ENCODE assay signal across 8 cellular contexts in the genomic region with DNA sequence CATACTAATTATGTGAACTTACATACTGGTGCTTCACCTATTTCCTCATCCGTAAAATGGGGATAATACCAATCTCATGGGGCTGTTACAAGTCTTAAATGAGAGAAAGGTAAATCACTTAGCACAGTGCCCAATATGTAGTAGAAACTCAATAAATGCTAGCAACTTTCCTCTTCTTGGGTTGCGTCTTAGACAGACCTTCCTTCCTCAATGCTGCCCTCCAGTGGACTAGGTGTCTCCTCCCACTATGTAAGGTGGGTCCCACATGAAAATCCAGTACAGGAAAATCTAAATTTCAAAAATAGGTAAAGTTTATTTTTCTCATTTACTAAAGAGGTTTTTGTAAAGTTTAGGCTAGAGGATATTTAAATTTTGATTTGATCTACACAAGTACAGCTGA. TPM values are rescaled to one million over a fixed set of nuclear protein-coding genes. Genes with fewer than 3 reads are reported as not detected.
A peak's percentile ranks its signal among the peaks of the same experiment; 100 is the strongest.
DNase-seq lines count a peak whose midpoint lies in the region; ATAC-seq and TF ChIP-seq lines count a peak whose summit lies in the region.

No MANE protein-coding gene starts in this region.

- no peak for TF ChIP-seq EP300 in upper lobe of left lung (IDR thresholded peaks at IDR 0.05)

- TF ChIP-seq CTCF in lower lobe of right lung (IDR thresholded peaks at IDR 0.05) (peak; percentile 54), upper lobe of left lung (IDR thresholded peaks at IDR 0.05) (peak; percentile 29 to 52 (median 40))

- H3K27ac ChIP-seq in lower lobe of right lung (no peak overlapping the region), upper lobe of left lung (no peak overlapping the region)

- H3K36me3 ChIP-seq in lower lobe of right lung (no peaks in the 10 kb centered on the region), upper lobe of left lung (peaks cover 0 to 8% (median 2%) of the 10 kb centered on the region in 4 donors)

- ATAC-seq in HG02885 (IDR thresholded peaks at IDR 0.05; ENCODE audit: poor library complexity, unreplicated experiment) (peak; percentile 68), lower lobe of right lung (peak; percentile 67 to 77), upper lobe of left lung (ENCODE audit: low FRiP score in 2 of 2) (peak in 1 of 2 donors; percentile 53), GM19452 (IDR thresholded peaks at IDR 0.05; ENCODE audit: unreplicated experiment) (no peak)

- H3K9me3 ChIP-seq in lower lobe of right lung = no peaks in the 10 kb centered on the region
- H3K9me3 ChIP-seq in upper lobe of left lung = no peaks in the 10 kb centered on the region

- H3K27me3 ChIP-seq in lower lobe of right lung (ENCODE audit: low read depth) (no peaks in the 10 kb centered on the region), upper lobe of left lung (no peaks in the 10 kb centered on the region)

- intact Hi-C loops in lower lobe of right lung (cut with DNase I) = no loop called here

- no peak for TF ChIP-seq POLR2A in upper lobe of left lung (IDR thresholded peaks at IDR 0.05)

- H3K4me1 ChIP-seq in lower lobe of right lung (no peaks in the 10 kb centered on the region), upper lobe of left lung (no peaks in the 10 kb centered on the region)

- WGBS in upper lobe of left lung, 2 donors = 42 to 66% methylated on average over 2 of the region's 2 CpGs

- in situ Hi-C loops in SK-MEL-5 (cut with HindIII; ENCODE audit: low pct_unique_long_range_greater_than_20kb, low sequenced_read_pairs) = no loop called here

- DNase-seq in SIG-M5 treated with dmso at 0.1 percent for 504 hours (lab: John Stamatoyannopoulos, UW; ENCODE audit: unreplicated experiment) (peak; percentile 22), SIG-M5 (lab: John Stamatoyannopoulos, UW) (no peak), SK-MEL-5 (ENCODE audit: low read depth, low spot score) (peak; percentile 57), astrocyte of the hippocampus (ENCODE audit: low read depth, low spot score) (peak; percentile 51), lower lobe of right lung (no peak), upper lobe of left lung (peak in 1 of 2 donors; percentile 26)

- H3K4me3 ChIP-seq in lower lobe of right lung (no peak overlapping the region), upper lobe of left lung (no peak overlapping the region)

RNA-seq across cellular contexts. Expression of a gene that starts 20.6 kb away (rescaled TPM):
- 26.8 and 27.4 TPM in 2 replicates for total RNA-seq in SK-MEL-5 (2014; rRNA removed; shearing (Covaris generic))
- polyA plus RNA-seq in SK-MEL-5 (2015; cell fraction: cytosol; rRNA removed) = 25.5 and 36.1 TPM in 2 replicates
- 11.8 and 13.3 TPM in 2 replicates for polyA plus RNA-seq in SK-MEL-5 (2015; cell fraction: nucleus; rRNA removed)
- total RNA-seq in lower lobe of right lung (36.1 TPM), upper lobe of left lung (10 to 100 TPM; 16.8 to 67.8 (median 41.7) TPM)

RNA-seq across cellular contexts. Expression of a gene that starts 43.4 kb away (rescaled TPM):
- total RNA-seq in SK-MEL-5 (2014; rRNA removed; shearing (Covaris generic)) = not detected in 2 replicates
- not detected in 2 replicates for polyA plus RNA-seq in SK-MEL-5 (2015; cell fraction: cytosol; rRNA removed)
- polyA plus RNA-seq in SK-MEL-5 (2015; cell fraction: nucleus; rRNA removed) = not detected in 2 replicates
- total RNA-seq in lower lobe of right lung (74.9 TPM), upper lobe of left lung (10 to 100 TPM; 21.5 to 60.3 (median 37.9) TPM)

Comparison
In these comparisons a context has a peak if more than half of its experiments do, and no peak if none do; other contexts are left out.
1. DNase-seq: peak in SIG-M5 treated with dmso at 0.1 percent for 504 hours (single experiment), SK-MEL-5 (single experiment) and astrocyte of the hippocampus (single experiment); none in SIG-M5 (single experiment) and lower lobe of right lung (single experiment).
2. RNA of a gene that starts 43.4 kb away (total RNA-seq): 74.9 TPM in lower lobe of right lung (single experiment) and 21.5 to 60.3 TPM in upper lobe of left lung; not detected in SK-MEL-5; every median in the first group is over 10 times any median in the second.